ENCODE assay signal across 35 cellular contexts in genomic region chr16:75172578-75172977, GRCh38. TPM values are rescaled to one million over a fixed set of nuclear protein-coding genes. Genes with fewer than 3 reads are reported as not detected.
"Had no signal": no experiment of that assay in that cellular context is flagged by ENCODE, and none has a peak within 500 bp of the region (broad histone marks: within the 10 kb centered on the region; RNA-seq: fewer than 3 reads in every experiment).

No MANE protein-coding gene starts in this region.

- H3K27me3 Mint-ChIP-seq: progenitor cell of endocrine pancreas; stimulated activated memory B cell treated with anti-CD40 and anti-IgM and Interleukin-4, amounts not matched to agents 10 μg/mL and 1 μg/mL and 100 μg/mL, for 72 hours; stimulated activated naive CD8-positive, alpha-beta T cell treated with anti-CD3 and anti-CD28 coated beads, Interleukin-15, amount 100 ng/mL, for 72 hours; type B pancreatic cell had no signal

- H3K4me3 Mint-ChIP-seq: natural killer cell; nephron; neural progenitor cell; stimulated activated memory B cell treated with anti-CD40 and anti-IgM and Interleukin-4, amounts not matched to agents 10 μg/mL and 1 μg/mL and 100 μg/mL, for 72 hours; stimulated activated naive CD8-positive, alpha-beta T cell treated with anti-CD3 and anti-CD28 coated beads, Interleukin-15, amount 100 ng/mL, for 72 hours; type B pancreatic cell had no signal

- H3K27me3 ChIP-seq: ovary, spleen, suprapubic skin, testis, tibial artery, transverse colon, upper lobe of right lung, uterus had no signal

- H2AFZ ChIP-seq: neural progenitor cell, parathyroid adenoma had no signal

- H3K36me3 ChIP-seq: ovary, uterus had no signal

- H3K4me1 ChIP-seq: neural progenitor cell, parathyroid adenoma, psoas muscle, spleen, suprapubic skin, testis, tibial artery, transverse colon, upper lobe of right lung, uterus had no signal

- DNase-seq: natural killer cell; occipital lobe; ovary; posterior cingulate gyrus; psoas muscle; right cardiac atrium; spleen; stimulated activated CD4-positive, alpha-beta T cell treated with anti-CD3 and anti-CD28 coated beads, Interleukin-12 subunit alpha, Interleukin-12 subunit beta, amount 100 ng/mL, for 4 hours; stimulated activated CD4-positive, alpha-beta T cell treated with anti-CD3 and anti-CD28 coated beads, Interleukin-1b, Interleukin-23, amount 100 ng/mL, for 48 hours; stimulated activated CD4-positive, alpha-beta T cell treated with anti-CD3 and anti-CD28 coated beads, Interleukin-4, amount 100 ng/mL, for 1 hour; stimulated activated CD4-positive, alpha-beta T cell treated with anti-CD3 and anti-CD28 coated beads, Interleukin-4, amount 100 ng/mL, for 4 hours; stimulated activated CD8-positive, alpha-beta memory T cell treated with anti-CD3 and anti-CD28 coated beads, Interleukin-4, amount 100 ng/mL, for 48 hours; stimulated activated naive CD4-positive, alpha-beta T cell; stimulated activated naive CD8-positive, alpha-beta T cell treated with anti-CD3 and anti-CD28 coated beads, Interleukin-15, amount 100 ng/mL, for 72 hours; stimulated activated naive CD8-positive, alpha-beta T cell treated with anti-CD3 and anti-CD28 coated beads, Interleukin-15, Interleukin-2, amounts not matched to agents 100 U/mL and 50 U/mL, for 24 hours; substantia nigra; testis; tibial artery; transverse colon; upper lobe of right lung; uterus had no signal

- H3K9me3 ChIP-seq: testis had no signal

- H3K27ac Mint-ChIP-seq: natural killer cell; nephron; neural progenitor cell; stimulated activated memory B cell treated with anti-CD40 and anti-IgM and Interleukin-4, amounts not matched to agents 10 μg/mL and 1 μg/mL and 100 μg/mL, for 72 hours; stimulated activated naive CD8-positive, alpha-beta T cell treated with anti-CD3 and anti-CD28 coated beads, Interleukin-15, amount 100 ng/mL, for 72 hours; type B pancreatic cell had no signal

- H3K9ac ChIP-seq: neural progenitor cell, parathyroid adenoma had no signal

- H3K4me2 ChIP-seq: neural progenitor cell, smooth muscle cell had no signal

- H3K27ac ChIP-seq: neural progenitor cell, ovary, parathyroid adenoma, psoas muscle, skin epidermis, spleen, suprapubic skin, testis, tibial artery, transverse colon, upper lobe of right lung, uterus had no signal

- H3K79me2 ChIP-seq: parathyroid adenoma had no signal

- ATAC-seq: natural killer cell; psoas muscle; right cardiac atrium; sciatic nerve; stimulated activated memory B cell treated with anti-CD40 and anti-IgM and Interleukin-4, amounts not matched to agents 10 μg/mL and 1 μg/mL and 100 μg/mL, for 72 hours; stimulated activated naive CD8-positive, alpha-beta T cell treated with anti-CD3 and anti-CD28 coated beads, Interleukin-15, amount 100 ng/mL, for 72 hours; stimulated activated naive CD8-positive, alpha-beta T cell treated with anti-CD3 and anti-CD28 coated beads, Interleukin-15, Interleukin-2, amounts not matched to agents 100 U/mL and 50 U/mL, for 24 hours; upper lobe of right lung had no signal

- H3K4me1 Mint-ChIP-seq: natural killer cell; nephron; neural progenitor cell; stimulated activated memory B cell treated with anti-CD40 and anti-IgM and Interleukin-4, amounts not matched to agents 10 μg/mL and 1 μg/mL and 100 μg/mL, for 72 hours; stimulated activated naive CD8-positive, alpha-beta T cell treated with anti-CD3 and anti-CD28 coated beads, Interleukin-15, amount 100 ng/mL, for 72 hours had no signal

- H3K4me3 ChIP-seq: neural progenitor cell, ovary, psoas muscle, skin epidermis, smooth muscle cell, spleen, suprapubic skin, testis, tibial artery, transverse colon, upper lobe of right lung, uterus had no signal

RNA-seq across cellular contexts. Expression of gene CTRB2, which starts 34.4 kb away (rescaled TPM):
- total RNA-seq: natural killer cell, occipital lobe, osteoblast, renal cortical epithelial cell, suprapubic skin, transverse colon, urinary bladder, uterus had no signal
- polyA plus RNA-seq: neural cell had no signal

RNA-seq across cellular contexts. Expression of gene CTRB1, which starts 46.2 kb away (rescaled TPM):
- total RNA-seq: natural killer cell, occipital lobe, osteoblast, progenitor cell of endocrine pancreas, renal cortical epithelial cell, smooth muscle cell, suprapubic skin, transverse colon, upper lobe of right lung, urinary bladder, uterus had no signal
- polyA plus RNA-seq: neural cell, ovary had no signal

RNA-seq across cellular contexts. Expression of gene LDHD, which starts 56.0 kb away (rescaled TPM):
- polyA plus RNA-seq: neural cell had no signal
